Comparison of ENCODE assay signal across 8 cellular contexts in genomic region chr1:151790940-151791651, GRCh38. TPM values are rescaled to one million over a fixed set of nuclear protein-coding genes. Genes with fewer than 3 reads are reported as not detected.
DNase-seq lines count a peak whose midpoint lies in the region; ATAC-seq and TF ChIP-seq lines count a peak whose summit lies in the region.

No MANE protein-coding gene starts in this region.

- TF ChIP-seq POLR2A in testis (IDR thresholded peaks at IDR 0.05): no peak

- intact Hi-C loops in testis (cut with DNase I; ENCODE audit: low total_unique reads): no loop called here

- H3K27ac ChIP-seq in testis: peak overlapping the region; percentile 33 to 70

- WGBS in testis, 2 donors: 3 to 5% methylated on average over 33 to 52 of the region's 52 CpGs

- H3K4me1 Mint-ChIP-seq in brain: peaks cover 44% of the 10 kb centered on the region

- H3K4me3 ChIP-seq in AG09309 (ENCODE audit: control insufficient read depth, low read depth, low read length) (peak overlapping the region; percentile 63), testis (peak overlapping the region; percentile 65 to 79)

- H3K27me3 ChIP-seq in testis: no peaks in the 10 kb centered on the region

- no peak for TF ChIP-seq CTCF in AG09309 (IDR thresholded peaks at IDR 0.05; ENCODE audit: control insufficient read depth, insufficient read depth, low read depth, low read length, missing control alignments)
- TF ChIP-seq CTCF in brain (conservative IDR thresholded peaks at IDR 0.05): no peak
- no peak for TF ChIP-seq CTCF in testis (IDR thresholded peaks at IDR 0.05)

- no peaks in the 10 kb centered on the region for H3K9me3 ChIP-seq in testis

- peak overlapping the region; percentile 90 to 98 (median 91) for H3K27ac Mint-ChIP-seq in brain

- H3K4me3 Mint-ChIP-seq in brain: peak overlapping the region; percentile 88 to 96 (median 93)

- H3K4me1 ChIP-seq in testis: no peaks in the 10 kb centered on the region

- peaks cover 0 to 4% (median 0%) of the 10 kb centered on the region in 5 experiments for H3K9me3 Mint-ChIP-seq in brain

- DNase-seq in AG09309 (ENCODE audit: low read depth) (no peak), NCI-H748 (lab: John Stamatoyannopoulos, UW; ENCODE audit: unreplicated experiment) (peak; percentile 57), left lobe of liver (ENCODE audit: low spot score) (no peak), testis (peak; percentile 36), cerebellum (ENCODE audit: low spot score) (no peak)

- peaks cover 7% of the 10 kb centered on the region for H3K27me3 Mint-ChIP-seq in brain

- peak; percentile 2 for ATAC-seq in GM21529 (IDR thresholded peaks at IDR 0.05; ENCODE audit: unreplicated experiment)
- ATAC-seq in left lobe of liver: peak; percentile 9
- ATAC-seq in GM21786 (IDR thresholded peaks at IDR 0.05; ENCODE audit: unreplicated experiment): no peak

- H3K36me3 Mint-ChIP-seq in brain: peaks cover 9% of the 10 kb centered on the region

- H3K36me3 ChIP-seq in testis (ENCODE audit: low read depth, missing control alignments): no peaks in the 10 kb centered on the region

RNA-seq across cellular contexts. Expression of gene TDRKH, which starts 0.8 kb away (rescaled TPM):
- polyA plus RNA-seq in brain (ENCODE audit: insufficient read depth, low read depth, low replicate concordance) (29.1 TPM), testis (ENCODE audit: insufficient read depth, low read depth, low replicate concordance) (50.9 TPM)
- total RNA-seq in left lobe of liver (2.2 TPM), testis (10 to 100 TPM; 26.3 to 31.5 TPM), cerebellum (17.9 TPM)

RNA-seq across cellular contexts. Expression of gene LINGO4, which starts 14.1 kb away (rescaled TPM):
- polyA plus RNA-seq in brain (ENCODE audit: insufficient read depth, low read depth, low replicate concordance) (0.12 TPM), testis (ENCODE audit: insufficient read depth, low read depth, low replicate concordance) (1.4 TPM)
- total RNA-seq in left lobe of liver (0.15 TPM), testis (1 to 10 TPM; 3.1 to 3.5 TPM), cerebellum (not detected)

RNA-seq across cellular contexts. Expression of gene MRPL9, which starts 27.8 kb away (rescaled TPM):
- polyA plus RNA-seq in brain (ENCODE audit: insufficient read depth, low read depth, low replicate concordance) (105 TPM), testis (ENCODE audit: insufficient read depth, low read depth, low replicate concordance) (75.0 TPM)
- total RNA-seq in left lobe of liver (26.3 TPM), testis (10 to 100 TPM; 53.5 to 70.6 TPM), cerebellum (34.5 TPM)

RNA-seq across cellular contexts. Expression of gene RORC, which starts 40.5 kb away (rescaled TPM):
- polyA plus RNA-seq in brain (ENCODE audit: insufficient read depth, low read depth, low replicate concordance) (3.1 TPM), testis (ENCODE audit: insufficient read depth, low read depth, low replicate concordance) (30.9 TPM)
- total RNA-seq in left lobe of liver (32.1 TPM), testis (10 to 100 TPM; 55.4 to 70.4 TPM), cerebellum (0.18 TPM)

RNA-seq across cellular contexts. Expression of gene C2CD4D, which starts 48.5 kb away (rescaled TPM):
- polyA plus RNA-seq in brain (ENCODE audit: insufficient read depth, low read depth, low replicate concordance) (0.78 TPM), testis (ENCODE audit: insufficient read depth, low read depth, low replicate concordance) (0.29 TPM)
- total RNA-seq in left lobe of liver (not detected), testis (1 to 10 TPM; 1.4 to 2.0 TPM), cerebellum (not detected)

Comparison
In these comparisons a context has a peak if more than half of its experiments do, and no peak if none do; other contexts are left out.
1. DNase-seq: peak in NCI-H748 (single experiment) and testis (single experiment); none in AG09309 (single experiment), left lobe of liver (single experiment) and cerebellum (single experiment).